21 cellular contexts compared by ENCODE assay signal in the genomic region with DNA sequence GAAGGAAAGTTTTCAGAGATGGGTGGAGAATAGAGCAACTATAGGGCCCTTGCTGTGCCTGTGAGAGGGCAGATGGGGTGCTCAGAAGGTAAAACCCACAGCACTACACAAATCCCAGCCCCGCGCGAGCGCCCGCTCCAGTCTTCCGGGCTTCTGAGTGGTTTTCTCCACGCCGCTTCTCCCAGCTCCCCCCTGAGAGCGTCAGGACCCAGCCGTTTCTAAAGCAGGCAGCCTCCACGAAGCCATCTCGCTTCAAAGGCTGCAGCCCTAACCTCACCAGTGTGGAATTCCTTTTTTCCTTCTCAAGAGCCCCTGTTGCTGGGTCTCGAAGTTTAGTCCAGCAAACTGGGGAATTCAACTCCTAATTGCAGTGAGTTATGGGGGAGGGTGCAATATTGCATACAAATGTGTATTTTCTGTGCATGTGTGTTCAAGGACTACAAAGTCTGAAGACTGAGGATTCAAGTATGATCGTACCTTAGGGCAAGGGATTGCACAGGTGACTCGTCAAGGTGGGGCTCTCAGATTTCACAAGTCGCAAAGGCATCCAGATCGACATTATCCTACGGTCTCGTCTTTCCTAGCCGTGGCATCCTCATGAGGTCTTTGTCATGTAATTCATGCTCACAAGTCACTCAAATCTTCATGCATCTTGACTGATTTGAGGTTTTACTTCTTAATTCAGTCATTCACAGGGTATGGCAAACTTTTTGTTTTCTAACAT.
"Had no signal": no experiment of that assay in that cellular context is flagged by ENCODE, and none has a peak within 500 bp of the region (broad histone marks: within the 10 kb centered on the region; RNA-seq: fewer than 3 reads in every experiment).

No MANE protein-coding gene starts in this region.

- H3K36me3 Mint-ChIP-seq: mesothelial cell of epicardium had no signal

- H3K27ac Mint-ChIP-seq: activated naive CD4-positive, alpha-beta T cell treated with anti-CD3 and anti-CD28 coated beads for 36 hours; activated naive CD8-positive, alpha-beta T cell treated with anti-CD3 and anti-CD28 coated beads, Interleukin-2, amount 50 U/mL, for 24 hours; activated T-helper 2 cell treated with anti-CD3 and anti-CD28 coated beads, Interferon-gamma antibody, Interleukin-2, Interleukin-4, amounts not matched to agents 10 μg/mL and 5 μg/mL and 100 μg/mL, durations not matched to agents 14 hours and 24 hours and 36 hours; mesothelial cell of epicardium had no signal

- H3K4me1 ChIP-seq: lower lobe of right lung, pancreas, upper lobe of right lung had no signal

- H3K4me3 ChIP-seq: ascending aorta, cardiac muscle cell, esophagus squamous epithelium, lower lobe of right lung, pancreas, stomach, thoracic aorta, upper lobe of right lung had no signal

- ATAC-seq: activated naive CD8-positive, alpha-beta T cell treated with anti-CD3 and anti-CD28 coated beads, Interleukin-2, amount 50 U/mL, for 24 hours; lower lobe of right lung; pancreas; upper lobe of right lung had no signal

- H3K36me3 ChIP-seq: ascending aorta, cardiac muscle cell, esophagus squamous epithelium, lower lobe of right lung, pancreas, stomach, thoracic aorta, upper lobe of right lung had no signal

- H3K27ac ChIP-seq: ascending aorta, cardiac muscle cell, esophagus squamous epithelium, lower lobe of right lung, pancreas, stomach, thoracic aorta, upper lobe of right lung had no signal

- H3K9me3 ChIP-seq: ascending aorta, esophagus squamous epithelium, lower lobe of right lung, pancreas, stomach, thoracic aorta, upper lobe of right lung had no signal

- H3K4me1 Mint-ChIP-seq: activated naive CD8-positive, alpha-beta T cell treated with anti-CD3 and anti-CD28 coated beads, Interleukin-2, amount 50 U/mL, for 24 hours had no signal

- DNase-seq: activated CD4-positive, alpha-beta T cell treated with anti-CD3 and anti-CD28 coated beads for 1 hour; activated CD4-positive, alpha-beta T cell treated with anti-CD3 and anti-CD28 coated beads, Interleukin-2, amount 50 U/mL, for 4 hours; activated naive CD4-positive, alpha-beta T cell treated with anti-CD3 and anti-CD28 coated beads for 36 hours; activated naive CD8-positive, alpha-beta T cell treated with anti-CD3 and anti-CD28 coated beads, Interleukin-2, amount 50 U/mL, for 24 hours; activated T-cell treated with anti-CD3 and anti-CD28 coated beads, Interleukin-2, amount 50 U/mL, for 1 hour; esophagus squamous epithelium; glutamatergic neuron; hypothalamus; left cardiac atrium; lower lobe of right lung; pancreas; stimulated activated CD4-positive, alpha-beta T cell treated with anti-CD3 and anti-CD28 coated beads, Interleukin-12 subunit alpha, Interleukin-12 subunit beta, amount 100 ng/mL, for 4 hours; stimulated activated CD4-positive, alpha-beta T cell treated with anti-CD3 and anti-CD28 coated beads, Interleukin-2, amount 100 ng/mL, for 24 hours; stomach; T1000; upper lobe of right lung had no signal

- H3K9me3 Mint-ChIP-seq: activated naive CD4-positive, alpha-beta T cell treated with anti-CD3 and anti-CD28 coated beads for 36 hours; activated naive CD8-positive, alpha-beta T cell treated with anti-CD3 and anti-CD28 coated beads, Interleukin-2, amount 50 U/mL, for 24 hours; activated T-helper 2 cell treated with anti-CD3 and anti-CD28 coated beads, Interferon-gamma antibody, Interleukin-2, Interleukin-4, amounts not matched to agents 10 μg/mL and 5 μg/mL and 100 μg/mL, durations not matched to agents 14 hours and 24 hours and 36 hours; mesothelial cell of epicardium had no signal

- H3K4me3 Mint-ChIP-seq: activated naive CD4-positive, alpha-beta T cell treated with anti-CD3 and anti-CD28 coated beads for 36 hours; activated naive CD8-positive, alpha-beta T cell treated with anti-CD3 and anti-CD28 coated beads, Interleukin-2, amount 50 U/mL, for 24 hours; mesothelial cell of epicardium had no signal

- H3K27me3 ChIP-seq: ascending aorta, pancreas, stomach, upper lobe of right lung had no signal
